In genomic region chr7:30859940-30860623, GRCh38 we compare ENCODE assay signal across 25 cellular contexts. TPM values are rescaled to one million over a fixed set of nuclear protein-coding genes. Genes with fewer than 3 reads are reported as not detected.
DNase-seq lines count a peak whose midpoint lies in the region; ATAC-seq and TF ChIP-seq lines count a peak whose summit lies in the region.
"Had no signal": no experiment of that assay in that cellular context is flagged by ENCODE, and none has a peak within 500 bp of the region (broad histone marks: within the 10 kb centered on the region; RNA-seq: fewer than 3 reads in every experiment).

No MANE protein-coding gene starts in this region.

- in situ Hi-C loops in HAP-1 (cut with MboI; ENCODE audit: low sequenced_read_pairs), result no loop called here

- H3K36me3 ChIP-seq in HAP-1 (replicated peaks), result no peaks in the 10 kb centered on the region

- H3K9me3 Mint-ChIP-seq in nephron progenitor cell, result no peaks in the 10 kb centered on the region
- H3K9me3 Mint-ChIP-seq in activated T-helper 2 cell treated with anti-CD3 and anti-CD28 coated beads, Interferon-gamma antibody, Interleukin-2, Interleukin-4, amounts not matched to agents 10 μg/mL and 5 μg/mL and 100 μg/mL, durations not matched to agents 14 hours and 24 hours and 36 hours, result no peaks in the 10 kb centered on the region
- H3K9me3 Mint-ChIP-seq: memory B cell had no signal

- peaks cover 10% of the 10 kb centered on the region for H3K27me3 Mint-ChIP-seq in nephron progenitor cell (ENCODE audit: low read depth, poor library complexity)
- H3K27me3 Mint-ChIP-seq in activated T-helper 2 cell treated with anti-CD3 and anti-CD28 coated beads, Interferon-gamma antibody, Interleukin-2, Interleukin-4, amounts not matched to agents 10 μg/mL and 5 μg/mL and 100 μg/mL, durations not matched to agents 14 hours and 24 hours and 36 hours (ENCODE audit: low read depth), result no peaks in the 10 kb centered on the region
- H3K27me3 Mint-ChIP-seq: activated naive CD8-positive, alpha-beta T cell; memory B cell had no signal

- no peaks in the 10 kb centered on the region for H3K27me3 ChIP-seq in HAP-1 (ENCODE audit: low read depth)
- H3K27me3 ChIP-seq: ascending aorta, stomach, tibial artery had no signal

- DNase-seq in AG10803 (ENCODE audit: low read depth) (peak; percentile 16), DMS79 (lab: John Stamatoyannopoulos, UW) (peak; percentile 33), SW480 (ENCODE audit: low spot score) (peak; percentile 29), nephron progenitor cell (no peak), HAP-1 (ENCODE audit: low spot score in 2 of 2) (no peak)
- DNase-seq in activated T-helper 2 cell treated with anti-CD3 and anti-CD28 coated beads, Interferon-gamma antibody, Interleukin-2, Interleukin-4, amounts not matched to agents 10 μg/mL and 5 μg/mL and 100 μg/mL, durations not matched to agents 14 hours and 24 hours and 36 hours (ENCODE audit: low spot score), result no peak
- DNase-seq: activated CD4-positive, alpha-beta T cell treated with anti-CD3 and anti-CD28 coated beads, Interleukin-2, amount 50 U/mL, for 48 hours; activated CD4-positive, CD25-positive, alpha-beta regulatory T cell; activated CD8-positive, alpha-beta memory T cell treated with anti-CD3 and anti-CD28 coated beads, Interleukin-2, amount 50 U/mL, for 48 hours; cerebellar nuclear complex; GM23248; head of caudate nucleus; MM.1S; NCI-H226; SIG-M5; stomach; SW 1271; tibial artery had no signal

- H3K4me3 ChIP-seq in AG10803 (ENCODE audit: low read length) (no peak overlapping the region), HAP-1 (no peak overlapping the region)
- H3K4me3 ChIP-seq: ascending aorta, GM23248, K562, stomach, tibial artery had no signal

- no peaks in the 10 kb centered on the region for H3K4me1 ChIP-seq in HAP-1

- peaks cover 16% of the 10 kb centered on the region for H3K36me3 Mint-ChIP-seq in nephron progenitor cell (ENCODE audit: low read depth)
- H3K36me3 Mint-ChIP-seq in activated T-helper 2 cell treated with anti-CD3 and anti-CD28 coated beads, Interferon-gamma antibody, Interleukin-2, Interleukin-4, amounts not matched to agents 10 μg/mL and 5 μg/mL and 100 μg/mL, durations not matched to agents 14 hours and 24 hours and 36 hours (ENCODE audit: low read depth), result no peaks in the 10 kb centered on the region
- H3K36me3 Mint-ChIP-seq: memory B cell had no signal

- H3K27ac Mint-ChIP-seq in nephron progenitor cell, result peak overlapping the region; percentile 55
- H3K27ac Mint-ChIP-seq in activated T-helper 2 cell treated with anti-CD3 and anti-CD28 coated beads, Interferon-gamma antibody, Interleukin-2, Interleukin-4, amounts not matched to agents 10 μg/mL and 5 μg/mL and 100 μg/mL, durations not matched to agents 14 hours and 24 hours and 36 hours, result no peak overlapping the region
- H3K27ac Mint-ChIP-seq: activated naive CD8-positive, alpha-beta T cell; memory B cell had no signal

- ATAC-seq in HG02571 (IDR thresholded peaks at IDR 0.05; ENCODE audit: unreplicated experiment) (no peak), GM21367 (IDR thresholded peaks at IDR 0.05; ENCODE audit: unreplicated experiment) (no peak)
- ATAC-seq: K562 had no signal

- H3K9me3 ChIP-seq in HAP-1, result no peaks in the 10 kb centered on the region
- H3K9me3 ChIP-seq: ascending aorta, stomach, tibial artery had no signal

- TF ChIP-seq CTCF in AG10803 (conservative IDR thresholded peaks at IDR 0.05; ENCODE audit: low read length) (no peak), nephron progenitor cell (IDR thresholded peaks at IDR 0.05) (no peak)

- no peak overlapping the region for H3K4me3 Mint-ChIP-seq in nephron progenitor cell
- no peak overlapping the region for H3K4me3 Mint-ChIP-seq in activated T-helper 2 cell treated with anti-CD3 and anti-CD28 coated beads, Interferon-gamma antibody, Interleukin-2, Interleukin-4, amounts not matched to agents 10 μg/mL and 5 μg/mL and 100 μg/mL, durations not matched to agents 14 hours and 24 hours and 36 hours (ENCODE audit: low read depth)
- H3K4me3 Mint-ChIP-seq: activated naive CD8-positive, alpha-beta T cell; memory B cell had no signal

- intact Hi-C loops in activated T-helper 2 cell treated with anti-CD3 and anti-CD28 coated beads, Interferon-gamma antibody, Interleukin-2, Interleukin-4, amounts not matched to agents 10 μg/mL and 5 μg/mL and 100 μg/mL, durations not matched to agents 14 hours and 24 hours and 36 hours (cut with micrococcal nuclease), result no loop called here

- peaks cover 30% of the 10 kb centered on the region for H3K4me1 Mint-ChIP-seq in nephron progenitor cell
- H3K4me1 Mint-ChIP-seq in activated T-helper 2 cell treated with anti-CD3 and anti-CD28 coated beads, Interferon-gamma antibody, Interleukin-2, Interleukin-4, amounts not matched to agents 10 μg/mL and 5 μg/mL and 100 μg/mL, durations not matched to agents 14 hours and 24 hours and 36 hours (ENCODE audit: low read depth), result no peaks in the 10 kb centered on the region
- H3K4me1 Mint-ChIP-seq: memory B cell had no signal

RNA-seq across cellular contexts. Expression of gene AQP1, which starts 51.6 kb away (rescaled TPM):
- total RNA-seq in activated T-helper 2 cell treated with anti-CD3 and anti-CD28 coated beads, Interferon-gamma antibody, Interleukin-2, Interleukin-4, amounts not matched to agents 10 μg/mL and 5 μg/mL and 100 μg/mL, durations not matched to agents 14 hours and 24 hours and 36 hours, result not detected in 2 replicates
- total RNA-seq: HT1080 had no signal

Comparison
In these comparisons a context has a peak if more than half of its experiments do, and no peak if none do; other contexts are left out.
1. DNase-seq: peak in AG10803 (single experiment), DMS79 (single experiment) and SW480 (single experiment); none in nephron progenitor cell (single experiment), activated T-helper 2 cell treated with anti-CD3 and anti-CD28 coated beads, Interferon-gamma antibody, Interleukin-2, Interleukin-4, amounts not matched to agents 10 μg/mL and 5 μg/mL and 100 μg/mL, durations not matched to agents 14 hours and 24 hours and 36 hours (single experiment) and HAP-1 (0 of 2).